ENCODE assay signal across 17 cellular contexts in the genomic region with DNA sequence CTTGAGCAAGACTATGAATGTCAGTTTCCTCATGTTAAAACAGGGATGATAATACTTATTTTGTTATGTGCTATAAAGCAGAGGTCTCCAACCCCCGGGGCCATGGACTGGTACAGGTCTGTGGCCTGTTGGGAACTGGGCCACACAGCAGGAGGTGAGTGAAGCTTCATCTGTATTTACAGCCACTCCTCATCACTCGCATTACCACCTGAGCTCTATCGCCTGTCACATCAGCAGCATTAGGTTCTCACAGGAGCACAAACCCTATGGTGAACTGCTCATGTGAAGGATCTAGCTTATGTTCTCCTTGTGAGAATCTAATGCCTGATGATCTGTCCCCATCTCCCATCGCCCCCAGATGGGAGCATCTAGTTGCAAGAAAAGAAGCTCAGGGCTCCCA.
DNase-seq lines count a peak whose midpoint lies in the region; ATAC-seq and TF ChIP-seq lines count a peak whose summit lies in the region.
"Had no signal": no experiment of that assay in that cellular context is flagged by ENCODE, and none has a peak within 500 bp of the region (broad histone marks: within the 10 kb centered on the region; RNA-seq: fewer than 3 reads in every experiment).

No MANE protein-coding gene starts in this region.

- no peaks in the 10 kb centered on the region for H3K4me1 Mint-ChIP-seq in activated CD8-positive, alpha-beta memory T cell treated with anti-CD3 and anti-CD28 coated beads, Interleukin-2, amount 10 ng/mL, durations not matched to agents 7 days and 5 days
- H3K4me1 Mint-ChIP-seq: B cell had no signal

- H3K27ac Mint-ChIP-seq in activated CD8-positive, alpha-beta memory T cell treated with anti-CD3 and anti-CD28 coated beads, Interleukin-2, amount 10 ng/mL, durations not matched to agents 7 days and 5 days = no peak overlapping the region
- H3K27ac Mint-ChIP-seq: B cell; CD4-positive, alpha-beta T cell; CD8-positive, alpha-beta T cell had no signal

- no peak overlapping the region for H3K4me3 Mint-ChIP-seq in activated CD8-positive, alpha-beta memory T cell treated with anti-CD3 and anti-CD28 coated beads, Interleukin-2, amount 10 ng/mL, durations not matched to agents 7 days and 5 days
- H3K4me3 Mint-ChIP-seq: B cell; CD4-positive, alpha-beta T cell; CD8-positive, alpha-beta T cell had no signal

- no peak for TF ChIP-seq POLR2A in spleen (IDR thresholded peaks at IDR 0.05)

- intact Hi-C loops in lower lobe of right lung (cut with DNase I) = no loop called here
- intact Hi-C loops in spleen (cut with DNase I; ENCODE audit: low total_unique reads) = no loop called here
- intact Hi-C loops in dorsolateral prefrontal cortex (cut with DNase I) = no loop called here

- H3K4me3 ChIP-seq in HEK293 (ENCODE audit: low read depth, low read length) = no peak overlapping the region
- no peak overlapping the region for H3K4me3 ChIP-seq in lower lobe of right lung
- no peak overlapping the region for H3K4me3 ChIP-seq in spleen
- no peak overlapping the region for H3K4me3 ChIP-seq in dorsolateral prefrontal cortex
- H3K4me3 ChIP-seq: A549; BLaER1 treated with 17β-estradiol and CSF1 and Interleukin-3, amounts not matched to agents 10 nM and 100 nM had no signal

- peak; percentile 30 for DNase-seq in lower lobe of right lung
- DNase-seq in spleen = peak; percentile 63
- no peak for DNase-seq in activated CD8-positive, alpha-beta memory T cell treated with anti-CD3 and anti-CD28 coated beads, Interleukin-2, amount 10 ng/mL, durations not matched to agents 7 days and 5 days
- DNase-seq in dorsolateral prefrontal cortex = no peak
- DNase-seq: AML-193; Caco-2; Calu3; CD4-positive, alpha-beta T cell; CD8-positive, alpha-beta T cell; DMS79 treated with DMSO at 0.1 percent for 48 hours; GF-D8 had no signal

- ATAC-seq in lower lobe of right lung = no peak
- ATAC-seq in activated CD8-positive, alpha-beta memory T cell treated with anti-CD3 and anti-CD28 coated beads, Interleukin-2, amount 10 ng/mL, durations not matched to agents 7 days and 5 days = no peak
- ATAC-seq: A549; CD8-positive, alpha-beta T cell had no signal

- 84 to 92% (median 87%) methylated on average over 4 of the region's 4 CpGs for WGBS in spleen, 5 donors

- H3K36me3 Mint-ChIP-seq in activated CD8-positive, alpha-beta memory T cell treated with anti-CD3 and anti-CD28 coated beads, Interleukin-2, amount 10 ng/mL, durations not matched to agents 7 days and 5 days = no peaks in the 10 kb centered on the region
- H3K36me3 Mint-ChIP-seq: CD8-positive, alpha-beta T cell had no signal

- POLR2A ChIA-PET in HEK293 (lab: Yijun Ruan, JAX) = no interaction called here

- no peak for TF ChIP-seq CTCF in HEK293 (tag by site-specific recombination; IDR thresholded peaks at IDR 0.05)
- no peak for TF ChIP-seq CTCF in lower lobe of right lung (IDR thresholded peaks at IDR 0.05)
- no peak for TF ChIP-seq CTCF in spleen (IDR thresholded peaks at IDR 0.05 in 8 of 11, conservative IDR thresholded peaks at IDR 0.05 in 3 of 11)
- no peak for TF ChIP-seq CTCF in dorsolateral prefrontal cortex (IDR thresholded peaks at IDR 0.05 in 54 of 56, conservative IDR thresholded peaks at IDR 0.05 in 2 of 56; ENCODE audit: low read depth in 1 of 56, partially characterized antibody in 56 of 56)

- peaks cover 4% of the 10 kb centered on the region for H3K9me3 Mint-ChIP-seq in activated CD8-positive, alpha-beta memory T cell treated with anti-CD3 and anti-CD28 coated beads, Interleukin-2, amount 10 ng/mL, durations not matched to agents 7 days and 5 days (ENCODE audit: low read depth)

- no peaks in the 10 kb centered on the region for H3K9me3 ChIP-seq in HEK293 (ENCODE audit: control insufficient read depth, insufficient read depth, low read depth, low read length)
- H3K9me3 ChIP-seq in lower lobe of right lung = peaks cover 7% of the 10 kb centered on the region
- H3K9me3 ChIP-seq in spleen = peaks cover 0 to 40% (median 13%) of the 10 kb centered on the region in 8 donors
- H3K9me3 ChIP-seq: A549, Caco-2 had no signal

- H3K27me3 Mint-ChIP-seq in activated CD8-positive, alpha-beta memory T cell treated with anti-CD3 and anti-CD28 coated beads, Interleukin-2, amount 10 ng/mL, durations not matched to agents 7 days and 5 days = no peaks in the 10 kb centered on the region
- H3K27me3 Mint-ChIP-seq: B cell; CD4-positive, alpha-beta T cell had no signal

- CTCF ChIA-PET in HEK293 (lab: Yijun Ruan, JAX) = no interaction called here
- CTCF ChIA-PET in activated CD8-positive, alpha-beta memory T cell treated with anti-CD3 and anti-CD28 coated beads, Interleukin-2, amount 10 ng/mL, durations not matched to agents 7 days and 5 days (lab: Charles Lee) = no interaction called here

- no peaks in the 10 kb centered on the region for H3K27me3 ChIP-seq in lower lobe of right lung (ENCODE audit: low read depth)
- no peaks in the 10 kb centered on the region for H3K27me3 ChIP-seq in spleen (replicated peaks in 1 of 7)
- H3K27me3 ChIP-seq in dorsolateral prefrontal cortex = no peaks in the 10 kb centered on the region
- H3K27me3 ChIP-seq: BLaER1 treated with 17β-estradiol and CSF1 and Interleukin-3, amounts not matched to agents 10 nM and 100 nM had no signal

- no peaks in the 10 kb centered on the region for H3K4me1 ChIP-seq in HEK293 (ENCODE audit: control insufficient read depth, insufficient read depth, low read length)
- no peaks in the 10 kb centered on the region for H3K4me1 ChIP-seq in lower lobe of right lung
- H3K4me1 ChIP-seq in spleen = no peaks in the 10 kb centered on the region
- H3K4me1 ChIP-seq: A549; BLaER1 treated with 17β-estradiol and CSF1 and Interleukin-3, amounts not matched to agents 10 nM and 100 nM; Caco-2 had no signal

- H3K27ac ChIP-seq in HEK293 (ENCODE audit: extremely low read depth, low read depth, low read length) (no peak overlapping the region), lower lobe of right lung (no peak overlapping the region), spleen (no peak overlapping the region), dorsolateral prefrontal cortex (no peak overlapping the region)
- H3K27ac ChIP-seq: 22Rv1; A549; BLaER1 treated with 17β-estradiol and CSF1 and Interleukin-3, amounts not matched to agents 10 nM and 100 nM; C4-2B had no signal

- H3K36me3 ChIP-seq in HEK293 (ENCODE audit: control insufficient read depth in 2 of 2, insufficient read depth in 1 of 2, low read length in 2 of 2) = no peaks in the 10 kb centered on the region
- no peaks in the 10 kb centered on the region for H3K36me3 ChIP-seq in lower lobe of right lung
- H3K36me3 ChIP-seq in spleen = no peaks in the 10 kb centered on the region
- H3K36me3 ChIP-seq: BLaER1 treated with 17β-estradiol and CSF1 and Interleukin-3, amounts not matched to agents 10 nM and 100 nM had no signal

TF ChIP-seq in HEK293, 187 proteins besides CTCF, POLR2A, EP300 and RAD21:
- TF ChIP-seq, protein P1, sequence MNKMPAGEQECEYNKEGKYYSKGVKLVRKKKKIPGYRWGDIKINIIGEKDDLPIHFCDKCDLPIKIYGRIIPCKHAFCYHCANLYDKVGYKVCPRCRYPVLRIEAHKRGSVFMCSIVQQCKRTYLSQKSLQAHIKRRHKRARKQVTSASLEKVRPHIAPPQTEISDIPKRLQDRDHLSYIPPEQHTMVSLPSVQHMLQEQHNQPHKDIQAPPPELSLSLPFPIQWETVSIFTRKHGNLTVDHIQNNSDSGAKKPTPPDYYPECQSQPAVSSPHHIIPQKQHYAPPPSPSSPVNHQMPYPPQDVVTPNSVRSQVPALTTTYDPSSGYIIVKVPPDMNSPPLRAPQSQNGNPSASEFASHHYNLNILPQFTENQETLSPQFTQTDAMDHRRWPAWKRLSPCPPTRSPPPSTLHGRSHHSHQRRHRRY (tag by site-specific recombination; IDR thresholded peaks at IDR 0.05) = no peak
- peak; percentile 94 for TF ChIP-seq ZNF610 (tag by site-specific recombination; IDR thresholded peaks at IDR 0.05; ENCODE audit: borderline replicate concordance)

Comparison
In these comparisons a context has a peak if more than half of its experiments do, and no peak if none do; other contexts are left out.
1. DNase-seq: peak in lower lobe of right lung (single experiment) and spleen (single experiment); none in activated CD8-positive, alpha-beta memory T cell treated with anti-CD3 and anti-CD28 coated beads, Interleukin-2, amount 10 ng/mL, durations not matched to agents 7 days and 5 days (single experiment) and dorsolateral prefrontal cortex (0 of 10).